In the genomic region with DNA sequence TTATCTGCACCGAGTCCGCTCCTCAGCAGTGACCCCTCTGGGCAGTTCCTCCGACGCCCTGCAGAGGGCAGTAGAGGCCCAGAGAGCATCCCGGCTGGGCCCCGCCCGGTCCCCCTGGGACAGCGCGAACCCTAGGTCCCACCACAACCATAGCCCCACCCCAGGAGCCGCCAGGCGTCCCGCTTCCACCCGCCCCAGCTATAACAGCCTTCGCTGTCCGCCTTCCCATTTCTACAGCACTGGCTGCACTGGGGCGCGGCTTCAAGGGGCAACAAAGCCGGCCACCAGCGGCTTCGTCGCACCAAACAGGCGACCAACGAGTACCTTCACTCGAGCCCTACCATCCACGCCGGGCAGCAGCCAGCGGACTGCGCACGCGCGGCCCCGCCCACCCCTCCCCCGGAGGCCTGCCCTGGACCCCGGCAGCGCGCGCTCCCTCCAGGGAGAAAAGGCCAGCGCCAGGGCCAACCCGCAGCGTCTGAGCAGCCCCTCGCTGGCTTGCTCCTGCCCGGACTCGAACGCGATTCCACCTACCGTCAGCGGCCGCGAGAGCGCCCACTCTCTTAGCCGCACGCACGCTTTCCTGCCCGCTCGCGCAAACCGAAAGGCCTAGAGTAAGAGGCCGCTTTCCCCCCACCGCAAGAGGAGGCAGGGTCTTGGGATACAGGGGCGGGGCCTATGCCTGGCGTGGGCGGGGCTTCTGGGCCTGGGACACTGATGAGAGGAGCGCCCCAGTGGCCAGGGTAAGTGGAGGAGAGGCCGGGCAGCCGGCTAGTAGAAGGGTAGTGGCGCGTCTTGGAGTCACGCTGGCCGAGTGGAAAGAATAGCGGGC, we compare ENCODE assay signal across 8 cellular contexts. TPM values are rescaled to one million over a fixed set of nuclear protein-coding genes. Genes with fewer than 3 reads are reported as not detected.
A peak's percentile ranks its signal among the peaks of the same experiment; 100 is the strongest.
DNase-seq lines count a peak whose midpoint lies in the region; ATAC-seq and TF ChIP-seq lines count a peak whose summit lies in the region.

A gene with protein sequence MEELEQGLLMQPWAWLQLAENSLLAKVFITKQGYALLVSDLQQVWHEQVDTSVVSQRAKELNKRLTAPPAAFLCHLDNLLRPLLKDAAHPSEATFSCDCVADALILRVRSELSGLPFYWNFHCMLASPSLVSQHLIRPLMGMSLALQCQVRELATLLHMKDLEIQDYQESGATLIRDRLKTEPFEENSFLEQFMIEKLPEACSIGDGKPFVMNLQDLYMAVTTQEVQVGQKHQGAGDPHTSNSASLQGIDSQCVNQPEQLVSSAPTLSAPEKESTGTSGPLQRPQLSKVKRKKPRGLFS (minus strand): TSS at position 630 of the 832 bp plus-strand sequence. CDS start 2,453 bp downstream, outside the sequence.

- H3K27ac ChIP-seq in angular gyrus (ENCODE audit: low read depth, low read length) (peak within 1 kb of the TSS; percentile 94), right atrium auricular region (peak within 1 kb of the TSS; percentile 95 to 96), rectal smooth muscle tissue (ENCODE audit: low read depth, low read length) (peak within 1 kb of the TSS; percentile 95), aorta (ENCODE audit: low read depth in 1 of 2, low read length in 2 of 2) (peak within 1 kb of the TSS in 1 of 2 donors; percentile 83)

- in situ Hi-C loops in GM13976 (cut with MboI; ENCODE audit: low sequenced_read_pairs, unreplicated experiment) = loop anchor here (25.0 kb wide), 1 partner anchor 127 kb away; a partner anchor contains a TSS

- H3K27ac Mint-ChIP-seq in T-helper 1 cell treated with Interleukin-12 subunit alpha and Interleukin-12 subunit beta and Interleukin-4 antibody, amounts not matched to agents 30 μg/mL and 1 μg/mL, for 36 hours = peak within 1 kb of the TSS; percentile 97

- H3K36me3 ChIP-seq in right atrium auricular region = peaks cover 9% of the 10 kb centered on the region
- H3K36me3 ChIP-seq in rectal smooth muscle tissue (ENCODE audit: control insufficient read depth, insufficient read depth, low read length) = no peaks in the 10 kb centered on the region
- H3K36me3 ChIP-seq in aorta (ENCODE audit: control insufficient read depth in 1 of 2, insufficient read depth in 2 of 2, low read length in 1 of 2) = peaks cover 0 to 5% of the 10 kb centered on the region in 2 donors

- H3K9ac ChIP-seq in rectal smooth muscle tissue (ENCODE audit: low read length) = peak within 1 kb of the TSS; percentile 78

- H3K4me1 ChIP-seq in right atrium auricular region (peaks cover 0 to 13% of the 10 kb centered on the region in 2 donors), rectal smooth muscle tissue (ENCODE audit: control insufficient read depth, insufficient read depth, low read length) (no peaks in the 10 kb centered on the region), aorta (ENCODE audit: control insufficient read depth in 1 of 2, insufficient read depth in 2 of 2, low read length in 2 of 2) (no peaks in the 10 kb centered on the region)

- peak within 1 kb of the TSS; percentile 59 to 70 for H3K4me3 ChIP-seq in right atrium auricular region
- H3K4me3 ChIP-seq in rectal smooth muscle tissue (ENCODE audit: low read length) = peak within 1 kb of the TSS; percentile 80
- H3K4me3 ChIP-seq in aorta (ENCODE audit: low read length in 2 of 2) = peak within 1 kb of the TSS; percentile 20 to 73

- peak; percentile 86 for ATAC-seq in HG02852 (IDR thresholded peaks at IDR 0.05; ENCODE audit: unreplicated experiment)
- peak; percentile 98 for ATAC-seq in aorta (ENCODE audit: low FRiP score)

- WGBS in aorta, 2 donors = 1% methylated on average over 58 to 70 of the region's 70 CpGs

- no peaks in the 10 kb centered on the region for H3K27me3 Mint-ChIP-seq in T-helper 1 cell treated with Interleukin-12 subunit alpha and Interleukin-12 subunit beta and Interleukin-4 antibody, amounts not matched to agents 30 μg/mL and 1 μg/mL, for 36 hours (ENCODE audit: low read depth)

- intact Hi-C loops in aorta (cut with DNase I) = loop anchor here in 1 of 2 donors (1.0 to 10.0 kb wide), 3 partner anchors 58 to 374 kb away; a partner anchor contains a TSS

- DNase-seq in GM13976 (ENCODE audit: low spot score) = peak; percentile 98
- DNase-seq in NCI-H146 (lab: John Stamatoyannopoulos, UW) = peak; percentile 86
- peak; percentile 98 for DNase-seq in right atrium auricular region (ENCODE audit: low spot score)
- DNase-seq in aorta = peak; percentile 98 to 99

- H3K9me3 ChIP-seq in right atrium auricular region (no peaks in the 10 kb centered on the region), aorta (ENCODE audit: control insufficient read depth, low read length) (no peaks in the 10 kb centered on the region)

- peaks cover 18% of the 10 kb centered on the region for H3K4me1 Mint-ChIP-seq in T-helper 1 cell treated with Interleukin-12 subunit alpha and Interleukin-12 subunit beta and Interleukin-4 antibody, amounts not matched to agents 30 μg/mL and 1 μg/mL, for 36 hours (ENCODE audit: low read depth)

- no peaks in the 10 kb centered on the region for H3K27me3 ChIP-seq in right atrium auricular region
- H3K27me3 ChIP-seq in rectal smooth muscle tissue (ENCODE audit: control insufficient read depth, insufficient read depth, low read length) = no peaks in the 10 kb centered on the region
- no peaks in the 10 kb centered on the region for H3K27me3 ChIP-seq in aorta (ENCODE audit: control insufficient read depth in 1 of 2, insufficient read depth in 2 of 2, low read length in 1 of 2)

- TF ChIP-seq CTCF in GM13976 (IDR thresholded peaks at IDR 0.05; ENCODE audit: borderline replicate concordance, control extremely low read depth, extremely low read depth, insufficient read depth, missing control alignments) = peak; percentile 92
- TF ChIP-seq CTCF in right atrium auricular region (IDR thresholded peaks at IDR 0.05) = peak; percentile 99 to 100

- no peaks in the 10 kb centered on the region for H3K9me3 Mint-ChIP-seq in T-helper 1 cell treated with Interleukin-12 subunit alpha and Interleukin-12 subunit beta and Interleukin-4 antibody, amounts not matched to agents 30 μg/mL and 1 μg/mL, for 36 hours

- peak within 1 kb of the TSS; percentile 91 for H3K4me3 Mint-ChIP-seq in T-helper 1 cell treated with Interleukin-12 subunit alpha and Interleukin-12 subunit beta and Interleukin-4 antibody, amounts not matched to agents 30 μg/mL and 1 μg/mL, for 36 hours

- H3K36me3 Mint-ChIP-seq in T-helper 1 cell treated with Interleukin-12 subunit alpha and Interleukin-12 subunit beta and Interleukin-4 antibody, amounts not matched to agents 30 μg/mL and 1 μg/mL, for 36 hours (ENCODE audit: low read depth) = peaks cover 6% of the 10 kb centered on the region

RNA-seq across cellular contexts. Expression of the gene that starts here (rescaled TPM):
- 1 to 10 TPM; 8.3 to 8.4 TPM for total RNA-seq in right atrium auricular region
- total RNA-seq in aorta = 1 to 10 TPM; 6.8 to 9.8 TPM
- polyA plus RNA-seq in aorta = 1 to 10 TPM; 8.1 to 8.9 TPM
